In the genomic region with DNA sequence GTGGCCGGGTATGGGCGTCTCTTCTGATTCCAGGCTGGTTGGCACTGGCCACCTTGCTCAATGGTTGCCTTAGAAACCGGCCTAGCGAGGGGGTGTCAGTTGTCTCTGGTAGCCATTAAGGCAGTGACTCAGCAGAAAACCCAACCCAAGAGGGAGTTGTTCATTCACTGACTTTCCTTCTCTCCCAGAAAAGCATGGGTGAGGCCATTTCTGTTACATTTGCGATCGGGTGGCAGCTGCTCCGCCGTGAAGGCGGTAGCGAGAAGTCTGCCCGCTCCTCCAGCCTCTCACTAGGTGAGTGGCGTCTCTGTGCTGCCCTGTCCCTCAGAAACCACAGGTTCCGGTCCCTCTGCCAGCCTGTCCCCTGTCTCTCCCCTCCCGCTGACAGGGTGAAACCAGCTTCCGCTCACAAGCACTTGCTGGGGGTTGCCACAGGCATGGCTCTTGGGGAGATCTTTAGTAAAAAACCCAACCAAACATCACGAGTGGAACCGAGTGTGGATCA, we compare ENCODE assay signal across 8 cellular contexts. TPM values are rescaled to one million over a fixed set of nuclear protein-coding genes. Genes with fewer than 3 reads are reported as not detected.
DNase-seq lines count a peak whose midpoint lies in the region; ATAC-seq, FAIRE-seq and TF ChIP-seq lines count a peak whose summit lies in the region.

No MANE protein-coding gene starts in this region.

- peak overlapping the region; percentile 64 for H3K4me3 Mint-ChIP-seq in activated naive CD8-positive, alpha-beta T cell treated with anti-CD3 and anti-CD28 coated beads for 36 hours
- peak overlapping the region; percentile 71 to 77 for H3K4me3 Mint-ChIP-seq in stimulated activated naive CD8-positive, alpha-beta T cell treated with anti-CD3 and anti-CD28 coated beads, Interleukin-15, amount 100 ng/mL, for 72 hours

- peak overlapping the region; percentile 83 for H3K27ac Mint-ChIP-seq in activated naive CD8-positive, alpha-beta T cell treated with anti-CD3 and anti-CD28 coated beads for 36 hours
- peak overlapping the region; percentile 34 to 82 for H3K27ac Mint-ChIP-seq in stimulated activated naive CD8-positive, alpha-beta T cell treated with anti-CD3 and anti-CD28 coated beads, Interleukin-15, amount 100 ng/mL, for 72 hours

- peak overlapping the region; percentile 33; the same call in 1 of the 2 replicates for H3K4me2 ChIP-seq in HCT116 (ENCODE audit: low read length)

- H3K79me2 ChIP-seq in HCT116 (ENCODE audit: insufficient read depth, low read length): no peaks in the 10 kb centered on the region

- intact Hi-C loops in HCT116 (cut with micrococcal nuclease): no loop called here

- H3K9me2 ChIP-seq in HCT116 (ENCODE audit: insufficient read depth): no peaks in the 10 kb centered on the region

- FAIRE-seq in islet of Langerhans (lab: Jason Lieb, UNC): peak; percentile 93

- CTCF ChIA-PET in HCT116 (lab: Charles Lee): interaction anchor here (2.3 kb wide), 1 partner anchor 11 kb away, joined by 8 read pairs; no protein-coding TSS in a partner anchor

- H3K9me3 Mint-ChIP-seq in activated naive CD8-positive, alpha-beta T cell treated with anti-CD3 and anti-CD28 coated beads for 36 hours: no peaks in the 10 kb centered on the region
- H3K9me3 Mint-ChIP-seq in stimulated activated naive CD8-positive, alpha-beta T cell treated with anti-CD3 and anti-CD28 coated beads, Interleukin-15, amount 100 ng/mL, for 72 hours: no peaks in the 10 kb centered on the region

- H3K27me3 Mint-ChIP-seq in activated naive CD8-positive, alpha-beta T cell treated with anti-CD3 and anti-CD28 coated beads for 36 hours: no peaks in the 10 kb centered on the region
- no peaks in the 10 kb centered on the region for H3K27me3 Mint-ChIP-seq in stimulated activated naive CD8-positive, alpha-beta T cell treated with anti-CD3 and anti-CD28 coated beads, Interleukin-15, amount 100 ng/mL, for 72 hours

- ATAC-seq in HCT116: peak; percentile 38; the same call in 1 of the 2 replicates
- ATAC-seq in stimulated activated naive CD8-positive, alpha-beta T cell treated with anti-CD3 and anti-CD28 coated beads, Interleukin-15, amount 100 ng/mL, for 72 hours: peak; percentile 97

- no peaks in the 10 kb centered on the region for H4K20me1 ChIP-seq in HCT116 (ENCODE audit: insufficient read depth)

- no peak for TF ChIP-seq POLR2A in HCT116 (IDR thresholded peaks at IDR 0.05; ENCODE audit: borderline replicate concordance, extremely low read depth, insufficient read depth, insufficient read length)

- H3K9ac ChIP-seq in HCT116 (ENCODE audit: low read length): no peak overlapping the region

- no peaks in the 10 kb centered on the region for H3K27me3 ChIP-seq in HCT116 (ENCODE audit: insufficient read depth, low read length)
- H3K27me3 ChIP-seq in WERI-Rb-1 (ENCODE audit: insufficient read depth, low read depth, severe bottlenecking): peaks cover 9% of the 10 kb centered on the region

- no peaks in the 10 kb centered on the region for H3K9me3 ChIP-seq in HCT116 (ENCODE audit: control insufficient read depth in 1 of 2, insufficient read depth in 1 of 2, low read depth in 1 of 2, low read length in 2 of 2)
- H3K9me3 ChIP-seq in WERI-Rb-1 (ENCODE audit: severe bottlenecking): no peaks in the 10 kb centered on the region

- H3K4me3 ChIP-seq in HCT116 (replicated peaks in 1 of 2; ENCODE audit: low read depth in 1 of 2, low read length in 2 of 2): no peak overlapping the region
- no peak overlapping the region for H3K4me3 ChIP-seq in WERI-Rb-1 (ENCODE audit: low read depth, low read length)

- H3K4me1 ChIP-seq in HCT116 (ENCODE audit: control insufficient read depth in 1 of 2, insufficient read depth in 2 of 2, low read length in 2 of 2): peaks cover 8 to 11% of the 10 kb centered on the region in 2 experiments; a peak in 3 of 4 replicates

- H2AFZ ChIP-seq in HCT116 (ENCODE audit: low read depth, low read length, poor library complexity, severe bottlenecking): no peak overlapping the region

- H3K36me3 Mint-ChIP-seq in activated naive CD8-positive, alpha-beta T cell treated with anti-CD3 and anti-CD28 coated beads for 36 hours: peaks cover 5% of the 10 kb centered on the region

- TF ChIP-seq RAD21 in HCT116 (IDR thresholded peaks at IDR 0.05; ENCODE audit: low read depth): no peak

- H3K4me1 Mint-ChIP-seq in activated naive CD8-positive, alpha-beta T cell treated with anti-CD3 and anti-CD28 coated beads for 36 hours: peaks cover 11% of the 10 kb centered on the region
- peaks cover 19% of the 10 kb centered on the region for H3K4me1 Mint-ChIP-seq in stimulated activated naive CD8-positive, alpha-beta T cell treated with anti-CD3 and anti-CD28 coated beads, Interleukin-15, amount 100 ng/mL, for 72 hours

- RAD21 ChIA-PET in HCT116 (lab: Charles Lee; ENCODE audit: low non-redundant PET in 1 of 2, low total read pairs in 2 of 2, uncharacterized antibody in 2 of 2, unreplicated experiment in 2 of 2): no interaction called here

- H3K27ac ChIP-seq in HCT116 (ENCODE audit: low read depth, low read length) (peak overlapping the region; percentile 35), WERI-Rb-1 (no peak overlapping the region)

- BruUV-seq in HCT116 (replicated peaks; lab: Mats Ljungman, UMichigan): no TSS peak

- DNase-seq in DMS 273 (lab: John Stamatoyannopoulos, UW; ENCODE audit: unreplicated experiment) (peak; percentile 93), HCT116 (ENCODE audit: low read depth, low spot score) (no peak), NCI-H774 (lab: John Stamatoyannopoulos, UW) (peak; percentile 51), NAMALWA (ENCODE audit: low spot score) (no peak), WERI-Rb-1 (no peak)
- DNase-seq in activated naive CD8-positive, alpha-beta T cell treated with anti-CD3 and anti-CD28 coated beads for 36 hours: peak; percentile 44
- peak in 1 of 2 donors; percentile 69 for DNase-seq in stimulated activated naive CD8-positive, alpha-beta T cell treated with anti-CD3 and anti-CD28 coated beads, Interleukin-15, amount 100 ng/mL, for 72 hours

- H3K36me3 ChIP-seq in HCT116 (ENCODE audit: control insufficient read depth in 1 of 2, insufficient read depth in 2 of 2, low read length in 2 of 2) (no peaks in the 10 kb centered on the region), WERI-Rb-1 (no peaks in the 10 kb centered on the region; the same call in 1 of the 2 replicates)

- no peak for TF ChIP-seq CTCF in HCT116 (IDR thresholded peaks at IDR 0.05 in 2 of 3, conservative IDR thresholded peaks at IDR 0.05 in 1 of 3; ENCODE audit: borderline replicate concordance in 1 of 3, insufficient read depth in 1 of 3, low read depth in 2 of 3, low read length in 2 of 3)
- no peak for TF ChIP-seq CTCF in WERI-Rb-1 (IDR thresholded peaks at IDR 0.05; ENCODE audit: low read depth, low read length)

- POLR2A ChIA-PET in HCT116 (lab: Charles Lee): no interaction called here

TF ChIP-seq in HCT116, 20 proteins besides CTCF, POLR2A, EP300 and RAD21:
- TF ChIP-seq SP1 (IDR thresholded peaks at IDR 0.05; ENCODE audit: low read depth): no peak
- TF ChIP-seq ELF1 (IDR thresholded peaks at IDR 0.05; ENCODE audit: borderline replicate concordance, low read depth): no peak

RNA-seq across cellular contexts. Expression of gene IRAK1, which starts 17.4 kb away (rescaled TPM):
- total RNA-seq in HCT116 (2021; ENCODE audit: unreplicated experiment): 92.3 TPM
- 104 and 125 TPM in 2 replicates for polyA plus RNA-seq in HCT116 (2012)
- 100 to 1,000 TPM; 155 to 159 TPM for total RNA-seq in activated naive CD8-positive, alpha-beta T cell treated with anti-CD3 and anti-CD28 coated beads for 36 hours

RNA-seq across cellular contexts. Expression of gene TMEM187, which starts 29.7 kb away (rescaled TPM):
- 12.6 TPM for total RNA-seq in HCT116 (2021; ENCODE audit: unreplicated experiment)
- polyA plus RNA-seq in HCT116 (2012): 7.5 and 9.6 TPM in 2 replicates
- 1 to 10 TPM; 3.4 to 6.2 TPM for total RNA-seq in activated naive CD8-positive, alpha-beta T cell treated with anti-CD3 and anti-CD28 coated beads for 36 hours

RNA-seq across cellular contexts. Expression of gene HCFC1, which starts 30.6 kb away (rescaled TPM):
- 72.8 TPM for total RNA-seq in HCT116 (2021; ENCODE audit: unreplicated experiment)
- 30.8 and 35.3 TPM in 2 replicates for polyA plus RNA-seq in HCT116 (2012)
- total RNA-seq in activated naive CD8-positive, alpha-beta T cell treated with anti-CD3 and anti-CD28 coated beads for 36 hours: 100 to 1,000 TPM; 140 to 142 TPM

RNA-seq across cellular contexts. Expression of gene RENBP, which starts 57.8 kb away (rescaled TPM):
- 1.3 TPM for total RNA-seq in HCT116 (2021; ENCODE audit: unreplicated experiment)
- 0.30 and 0.52 TPM in 2 replicates for polyA plus RNA-seq in HCT116 (2012)
- total RNA-seq in activated naive CD8-positive, alpha-beta T cell treated with anti-CD3 and anti-CD28 coated beads for 36 hours: 10 to 100 TPM; 15.2 to 15.7 TPM

Comparison
In these comparisons a context has a peak if more than half of its experiments do, and no peak if none do; other contexts are left out.
1. DNase-seq: peak in DMS 273 (single experiment), NCI-H774 (single experiment) and activated naive CD8-positive, alpha-beta T cell treated with anti-CD3 and anti-CD28 coated beads for 36 hours (single experiment); none in HCT116 (single experiment), NAMALWA (single experiment) and WERI-Rb-1 (single experiment).